Comparison of ENCODE assay signal across 1 cellular context in genomic region chr20:14991023-14991422, GRCh38.
TF ChIP-seq lines count a peak whose summit lies in the region.

No MANE protein-coding gene starts in this region.

TF ChIP-seq in HepG2, 621 proteins besides CTCF, POLR2A, EP300 and RAD21 (continued from another document and continues in another):
- TF ChIP-seq RBM22 (optimal IDR thresholded peaks at IDR 0.05; ENCODE audit: low read length), result no peak
- peak; percentile 81; the same call in 1 of the 2 replicates for TF ChIP-seq ZBTB3 (CRISPR knock-in tag; IDR thresholded peaks at IDR 0.05; ENCODE audit: borderline replicate concordance, low read depth)
- no peak for TF ChIP-seq NRL (CRISPR knock-in tag; IDR thresholded peaks at IDR 0.05; ENCODE audit: borderline replicate concordance)
- TF ChIP-seq ZNF460 (CRISPR knock-in tag; IDR thresholded peaks at IDR 0.05; ENCODE audit: borderline replicate concordance), result no peak
- no peak for TF ChIP-seq ATF1 (CRISPR knock-in tag; IDR thresholded peaks at IDR 0.05)
- TF ChIP-seq HNRNPK (IDR thresholded peaks at IDR 0.05; ENCODE audit: low read depth, low read length, poor library complexity, severe bottlenecking), result no peak
- TF ChIP-seq KMT2A (CRISPR knock-in tag; IDR thresholded peaks at IDR 0.05), result no peak
- TF ChIP-seq RXRB (CRISPR knock-in tag; IDR thresholded peaks at IDR 0.05; ENCODE audit: borderline replicate concordance), result peak; percentile 87
- TF ChIP-seq HCFC1 (IDR thresholded peaks at IDR 0.05; ENCODE audit: low read depth, low read length), result no peak
- no peak for TF ChIP-seq ZNF746 (CRISPR knock-in tag; IDR thresholded peaks at IDR 0.05)
- no peak for TF ChIP-seq NAIF1 (CRISPR knock-in tag; IDR thresholded peaks at IDR 0.05; ENCODE audit: borderline replicate concordance)
- no peak for TF ChIP-seq ZSCAN21 (CRISPR knock-in tag; IDR thresholded peaks at IDR 0.05; ENCODE audit: borderline replicate concordance)
- TF ChIP-seq MAFF (IDR thresholded peaks at IDR 0.05; ENCODE audit: low read depth, low read length), result no peak
- TF ChIP-seq ZBTB44 (CRISPR knock-in tag; IDR thresholded peaks at IDR 0.05), result no peak
- no peak for TF ChIP-seq CERS6 (CRISPR knock-in tag; IDR thresholded peaks at IDR 0.05)
- no peak; the same call in 1 of the 2 replicates for TF ChIP-seq TP53 (CRISPR knock-in tag; conservative IDR thresholded peaks at IDR 0.05)
- no peak for TF ChIP-seq SRF (IDR thresholded peaks at IDR 0.05; ENCODE audit: low read depth, low read length)
- TF ChIP-seq ZC3H4 (CRISPR knock-in tag; IDR thresholded peaks at IDR 0.05; ENCODE audit: borderline replicate concordance), result no peak
- TF ChIP-seq MIER2 (CRISPR knock-in tag; IDR thresholded peaks at IDR 0.05), result peak; percentile 73
- no peak for TF ChIP-seq ATRX (CRISPR knock-in tag; IDR thresholded peaks at IDR 0.05; ENCODE audit: borderline replicate concordance)
- TF ChIP-seq ZNF317 (CRISPR knock-in tag; IDR thresholded peaks at IDR 0.05), result no peak
- no peak for TF ChIP-seq ZKSCAN1 (IDR thresholded peaks at IDR 0.05; ENCODE audit: low read length)
- no peak for TF ChIP-seq IKZF1 (IDR thresholded peaks at IDR 0.05)
- no peak for TF ChIP-seq NONO (IDR thresholded peaks at IDR 0.05)
- no peak for TF ChIP-seq NONO (CRISPR knock-in tag; conservative IDR thresholded peaks at IDR 0.05)
- no peak for TF ChIP-seq MYPOP (CRISPR knock-in tag; IDR thresholded peaks at IDR 0.05)
- no peak for TF ChIP-seq ZNF616 (CRISPR knock-in tag; IDR thresholded peaks at IDR 0.05; ENCODE audit: low read depth)
- no peak for TF ChIP-seq ZC3H13 (CRISPR knock-in tag; IDR thresholded peaks at IDR 0.05)
- TF ChIP-seq AKAP8 (CRISPR knock-in tag; IDR thresholded peaks at IDR 0.05), result no peak
- TF ChIP-seq ZSCAN31 (CRISPR knock-in tag; IDR thresholded peaks at IDR 0.05; ENCODE audit: low read depth), result no peak
- TF ChIP-seq THAP7 (CRISPR knock-in tag; IDR thresholded peaks at IDR 0.05), result no peak
- TF ChIP-seq ZNF260 (CRISPR knock-in tag; IDR thresholded peaks at IDR 0.05; ENCODE audit: borderline replicate concordance, low read depth), result no peak
- TF ChIP-seq ZNF766 (CRISPR knock-in tag; IDR thresholded peaks at IDR 0.05; ENCODE audit: borderline replicate concordance), result no peak; the same call in 1 of the 2 replicates
- TF ChIP-seq DMAP1 (CRISPR knock-in tag; IDR thresholded peaks at IDR 0.05), result no peak
- TF ChIP-seq MYC (CRISPR knock-in tag; IDR thresholded peaks at IDR 0.05; ENCODE audit: borderline replicate concordance), result no peak
- no peak for TF ChIP-seq HINFP (CRISPR knock-in tag; IDR thresholded peaks at IDR 0.05; ENCODE audit: low read depth)
- TF ChIP-seq ZNF800 (CRISPR knock-in tag; IDR thresholded peaks at IDR 0.05), result no peak
- peak; percentile 84; the same call in 1 of the 2 replicates for TF ChIP-seq TRIM24 (CRISPR knock-in tag; IDR thresholded peaks at IDR 0.05)
- TF ChIP-seq NR3C1 (CRISPR knock-in tag; IDR thresholded peaks at IDR 0.05), result no peak
- no peak for TF ChIP-seq ZNF432 (CRISPR knock-in tag; IDR thresholded peaks at IDR 0.05; ENCODE audit: borderline replicate concordance)
- peak; percentile 90 for TF ChIP-seq FOXP4 (CRISPR knock-in tag; IDR thresholded peaks at IDR 0.05)
- no peak for TF ChIP-seq LBX2 (CRISPR knock-in tag; IDR thresholded peaks at IDR 0.05; ENCODE audit: borderline replicate concordance)
- TF ChIP-seq GMEB1 (CRISPR knock-in tag; IDR thresholded peaks at IDR 0.05; ENCODE audit: borderline replicate concordance), result no peak
- no peak for TF ChIP-seq CHD2 (IDR thresholded peaks at IDR 0.05; ENCODE audit: low read depth, low read length)
- peak; percentile 72 for TF ChIP-seq NR2F6 (IDR thresholded peaks at IDR 0.05)
- peak; percentile 67 for TF ChIP-seq NR2F6 (CRISPR knock-in tag; IDR thresholded peaks at IDR 0.05)
- TF ChIP-seq SIN3B (IDR thresholded peaks at IDR 0.05; ENCODE audit: low read length), result no peak
- TF ChIP-seq ZNF781 (CRISPR knock-in tag; IDR thresholded peaks at IDR 0.05; ENCODE audit: borderline replicate concordance, not compliant biosample characterization), result peak; percentile 18
- no peak for TF ChIP-seq HNRNPH1 (optimal IDR thresholded peaks at IDR 0.05; ENCODE audit: low read depth, low read length)
- TF ChIP-seq ZNF609 (CRISPR knock-in tag; IDR thresholded peaks at IDR 0.05; ENCODE audit: borderline replicate concordance), result peak; percentile 84
- no peak for TF ChIP-seq ZNF136 (CRISPR knock-in tag; IDR thresholded peaks at IDR 0.05; ENCODE audit: low read depth)
- TF ChIP-seq ZFP41 (CRISPR knock-in tag; IDR thresholded peaks at IDR 0.05; ENCODE audit: borderline replicate concordance), result no peak
- TF ChIP-seq ELF4 (CRISPR knock-in tag; IDR thresholded peaks at IDR 0.05; ENCODE audit: borderline replicate concordance), result no peak
